ENCODE assay signal across 12 cellular contexts in genomic region chr19:29687897-29688728, GRCh38. TPM values are rescaled to one million over a fixed set of nuclear protein-coding genes. Genes with fewer than 3 reads are reported as not detected.
DNase-seq lines count a peak whose midpoint lies in the region; ATAC-seq and TF ChIP-seq lines count a peak whose summit lies in the region.
"Had no signal": no experiment of that assay in that cellular context is flagged by ENCODE, and none has a peak within 500 bp of the region (broad histone marks: within the 10 kb centered on the region; RNA-seq: fewer than 3 reads in every experiment).

No MANE protein-coding gene starts in this region.

- peaks cover 39% of the 10 kb centered on the region for H3F3A ChIP-seq in GM23248 (ENCODE audit: insufficient read depth)

- H3K36me3 ChIP-seq in GM23248 (ENCODE audit: low read depth) = no peaks in the 10 kb centered on the region
- H3K36me3 ChIP-seq in RWPE2 (ENCODE audit: low read depth) = no peaks in the 10 kb centered on the region
- no peaks in the 10 kb centered on the region for H3K36me3 ChIP-seq in gastrocnemius medialis
- H3K36me3 ChIP-seq: HAP-1 had no signal

- H3K4me1 ChIP-seq in GM23248 (ENCODE audit: insufficient read depth) = peaks cover 33% of the 10 kb centered on the region
- peaks cover 4% of the 10 kb centered on the region for H3K4me1 ChIP-seq in RWPE2 (ENCODE audit: insufficient read depth, poor library complexity, severe bottlenecking)
- H3K4me1 ChIP-seq in gastrocnemius medialis = peaks cover 38 to 46% of the 10 kb centered on the region in 2 donors
- H3K4me1 ChIP-seq: HAP-1 had no signal

- ATAC-seq in RWPE2 (ENCODE audit: low read depth) (no peak), gastrocnemius medialis (peak; percentile 11 to 13), GM18907 (IDR thresholded peaks at IDR 0.05; ENCODE audit: unreplicated experiment) (no peak)
- ATAC-seq: activated CD8-positive, alpha-beta memory T cell treated with anti-CD3 and anti-CD28 coated beads, Interleukin-2, amount 10 ng/mL, durations not matched to agents 7 days and 5 days had no signal

- H3K9me3 ChIP-seq in GM23248 (ENCODE audit: low read depth) (no peaks in the 10 kb centered on the region), RWPE2 (ENCODE audit: severe bottlenecking) (peaks cover 4% of the 10 kb centered on the region), gastrocnemius medialis (no peaks in the 10 kb centered on the region)

- peak overlapping the region; percentile 61 for H3K4me2 ChIP-seq in GM23248 (ENCODE audit: unreplicated experiment)

- H2AFZ ChIP-seq in GM23248 = no peak overlapping the region

- TF ChIP-seq CTCF in RWPE2 (IDR thresholded peaks at IDR 0.05; ENCODE audit: poor library complexity, severe bottlenecking) (no peak), gastrocnemius medialis (IDR thresholded peaks at IDR 0.05 in 4 of 5, conservative IDR thresholded peaks at IDR 0.05 in 1 of 5) (no peak)

- TF ChIP-seq POLR2A in gastrocnemius medialis (IDR thresholded peaks at IDR 0.05) = no peak

- H3K9me2 ChIP-seq in GM23248 (ENCODE audit: insufficient read depth) = no peaks in the 10 kb centered on the region

- H3K27ac ChIP-seq in GM23248 (peak overlapping the region; percentile 97), RWPE2 (ENCODE audit: poor library complexity, severe bottlenecking) (peak overlapping the region; percentile 23), gastrocnemius medialis (peak overlapping the region; percentile 94 to 100 (median 98))

- in situ Hi-C loops in GM23248 (cut with MboI) (no loop called here), gastrocnemius medialis (cut with MboI; ENCODE audit: low sequenced_read_pairs in 4 of 4) (no loop called here)

- H3K27me3 ChIP-seq in GM23248 (replicated peaks; ENCODE audit: insufficient read depth) (no peaks in the 10 kb centered on the region), RWPE2 (ENCODE audit: insufficient read depth, poor library complexity, severe bottlenecking) (no peaks in the 10 kb centered on the region), gastrocnemius medialis (no peaks in the 10 kb centered on the region)

- H3K4me3 ChIP-seq in GM23248 (peak overlapping the region; percentile 71), RWPE2 (ENCODE audit: severe bottlenecking) (no peak overlapping the region), gastrocnemius medialis (no peak overlapping the region)
- H3K4me3 ChIP-seq: HAP-1 had no signal

- WGBS in GM23248 (ENCODE audit: low coverage in 1 of 2, low lambda C conversion rate in 2 of 2, missing lambda C conversion rate in 2 of 2), 2 experiments = 35 to 39% methylated on average over 18 of the region's 18 CpGs

- peak overlapping the region; percentile 88 for H3K9ac ChIP-seq in GM23248

- DNase-seq in GM23248 (peak; percentile 75), RWPE2 (ENCODE audit: low spot score) (no peak), dermis blood vessel endothelial cell (peak; percentile 26), gastrocnemius medialis (peak in 1 of 2 donors; percentile 56), NCI-H2029 (lab: John Stamatoyannopoulos, UW) (no peak), hippocampal formation (lab: John Stamatoyannopoulos, UW) (no peak)
- DNase-seq: activated CD8-positive, alpha-beta memory T cell treated with anti-CD3 and anti-CD28 coated beads, Interleukin-2, amount 10 ng/mL, durations not matched to agents 7 days and 5 days; cortex of kidney; DND-41; SHP77 treated with DMSO at 0.1 percent for 48 hours had no signal

- no peaks in the 10 kb centered on the region for H4K20me1 ChIP-seq in GM23248 (ENCODE audit: insufficient read depth)

- intact Hi-C loops in gastrocnemius medialis (cut with DNase I; ENCODE audit: low total_unique reads) = loop anchor here (1.0 kb wide), 1 partner anchor 22 kb away; no protein-coding TSS in a partner anchor

- H3K79me2 ChIP-seq in GM23248 (ENCODE audit: insufficient read depth) = no peaks in the 10 kb centered on the region

RNA-seq across cellular contexts. Expression of gene PLEKHF1, which starts 22.9 kb away (rescaled TPM):
- 18.0 and 23.4 TPM in 2 replicates for total RNA-seq in GM23248 (2014; rRNA removed; shearing (Covaris generic))
- polyA plus RNA-seq in GM23248 (2016; fragmentation: Nextera tagmentation; extraction: Ambion mirVana) = 9.0 and 9.3 TPM in 2 replicates
- 12.3 and 14.2 TPM in 2 replicates for total RNA-seq in dermis blood vessel endothelial cell
- 100 to 1,000 TPM in 3 of 4 donors, 10 to 100 TPM in 1; 69.1 to 164 (median 135) TPM for total RNA-seq in gastrocnemius medialis

RNA-seq across cellular contexts. Expression of gene C19orf12, which starts 26.9 kb away (rescaled TPM):
- total RNA-seq in GM23248 (2014; rRNA removed; shearing (Covaris generic)) = 45.7 and 46.8 TPM in 2 replicates
- 33.4 and 34.2 TPM in 2 replicates for polyA plus RNA-seq in GM23248 (2016; fragmentation: Nextera tagmentation; extraction: Ambion mirVana)
- 25.7 and 29.8 TPM in 2 replicates for total RNA-seq in dermis blood vessel endothelial cell
- total RNA-seq in gastrocnemius medialis = 100 to 1,000 TPM in 1 of 4 donors, 10 to 100 TPM in 3; 54.4 to 142 (median 69.8) TPM

Comparison
In these comparisons a context has a peak if more than half of its experiments do, and no peak if none do; other contexts are left out.
1. DNase-seq: peak in GM23248 (single experiment) and dermis blood vessel endothelial cell (single experiment); none in RWPE2 (single experiment), NCI-H2029 (single experiment) and hippocampal formation (0 of 2).
2. H3K27ac ChIP-seq: peak in every context shown above with its lines; median percentile 98 in gastrocnemius medialis; 97 in GM23248; 23 in RWPE2.
3. ATAC-seq: peak in gastrocnemius medialis (2 of 2); none in RWPE2 (single experiment) and GM18907 (single experiment).